Comparison of ENCODE assay signal across 8 cellular contexts in the genomic region with DNA sequence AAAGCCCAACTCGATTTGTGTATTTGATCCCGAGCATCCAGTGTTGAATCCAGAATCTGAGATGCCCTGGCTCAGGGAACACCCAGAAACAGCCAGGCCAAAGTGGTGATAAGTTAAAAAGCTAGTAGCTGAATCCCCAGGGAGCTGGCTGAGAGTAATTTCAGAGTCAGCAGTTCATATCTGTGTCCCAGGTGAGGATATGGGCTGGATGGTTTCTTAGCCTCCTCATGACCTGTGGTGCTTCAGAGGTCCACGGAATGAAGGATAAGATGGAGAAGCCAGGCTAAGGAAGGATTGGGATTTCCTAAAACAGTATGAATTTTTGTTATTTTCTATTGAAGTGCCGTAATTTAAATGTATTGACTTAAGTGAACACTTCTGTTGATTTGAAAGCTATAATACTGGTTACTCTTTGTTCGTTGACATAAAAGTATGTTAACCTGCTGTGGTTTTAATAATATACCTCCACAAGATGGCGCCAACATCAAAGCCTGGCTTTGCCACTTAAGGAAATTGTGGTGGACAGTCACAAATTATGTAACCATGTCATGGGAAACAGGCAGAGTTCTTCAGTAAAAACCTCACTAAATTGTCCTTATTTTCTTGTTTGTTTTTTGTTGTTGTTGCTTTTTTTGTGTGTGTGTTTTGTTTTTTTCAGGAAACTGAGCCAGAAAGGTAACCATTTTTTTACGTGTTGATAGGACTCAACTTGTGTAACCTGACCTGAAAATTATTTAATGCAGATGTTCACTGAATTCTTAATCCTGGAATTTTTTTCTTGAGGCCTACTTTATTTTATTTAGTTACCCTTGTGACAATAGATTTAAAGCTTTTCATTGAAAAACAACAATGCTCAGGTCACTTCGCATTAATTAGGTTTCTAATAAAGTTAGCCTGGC. TPM values are rescaled to one million over a fixed set of nuclear protein-coding genes. Genes with fewer than 3 reads are reported as not detected.
A peak's percentile ranks its signal among the peaks of the same experiment; 100 is the strongest.
DNase-seq lines count a peak whose midpoint lies in the region; ATAC-seq, FAIRE-seq and TF ChIP-seq lines count a peak whose summit lies in the region.

No MANE protein-coding gene starts in this region.

- H3K9me3 ChIP-seq in astrocyte (ENCODE audit: insufficient read depth, low read depth, low read length) (no peaks in the 10 kb centered on the region), spleen (no peaks in the 10 kb centered on the region)

- DNase-seq in DMS53 (lab: John Stamatoyannopoulos, UW) (peak; percentile 84), M059J (ENCODE audit: low read depth) (peak; percentile 88), SIG-M5 treated with dmso at 0.1 percent for 504 hours (lab: John Stamatoyannopoulos, UW; ENCODE audit: unreplicated experiment) (peak; percentile 76), astrocyte (ENCODE audit: low read depth) (peak; percentile 70), hippocampal formation (lab: John Stamatoyannopoulos, UW) (peak; percentile 37 to 76), spleen (no peak), H4 (ENCODE audit: low spot score) (no peak)

- H3K27me3 ChIP-seq in astrocyte (ENCODE audit: insufficient read depth, low read length) (no peaks in the 10 kb centered on the region), spleen (replicated peaks in 1 of 7) (no peaks in the 10 kb centered on the region)

- H3K27me3 Mint-ChIP-seq in astrocyte (ENCODE audit: low read depth, unreplicated experiment) = no peaks in the 10 kb centered on the region

- intact Hi-C loops in spleen (cut with DNase I; ENCODE audit: low total_unique reads) = loop anchor here (5.0 to 10.0 kb wide), 4 partner anchors 183 to 641 kb away; no protein-coding TSS in a partner anchor

- peaks cover 93% of the 10 kb centered on the region for H3K79me2 ChIP-seq in astrocyte (ENCODE audit: insufficient read depth, low read length)

- peaks cover 28% of the 10 kb centered on the region for H3K4me1 ChIP-seq in astrocyte (ENCODE audit: insufficient read depth, low read length)
- H3K4me1 ChIP-seq in spleen = peaks cover 4 to 47% (median 24%) of the 10 kb centered on the region in 6 donors

- H3K9ac ChIP-seq in astrocyte (ENCODE audit: low read length) = peak overlapping the region; percentile 26

- no peak for TF ChIP-seq POLR2A in spleen (IDR thresholded peaks at IDR 0.05)

- H3K36me3 Mint-ChIP-seq in astrocyte (ENCODE audit: low read depth, unreplicated experiment) = peaks cover 32% of the 10 kb centered on the region

- TF ChIP-seq CTCF in astrocyte (IDR thresholded peaks at IDR 0.05; ENCODE audit: insufficient read depth, low read depth, low read length) = peak; percentile 82
- TF ChIP-seq CTCF in spleen (IDR thresholded peaks at IDR 0.05 in 8 of 11, conservative IDR thresholded peaks at IDR 0.05 in 3 of 11) = peak; percentile 35 to 83 (median 71)

- peak overlapping the region; percentile 71 for H3K27ac ChIP-seq in astrocyte (ENCODE audit: low read depth, low read length)
- peak overlapping the region in 4 of 8 donors; percentile 9 to 41 (median 16) for H3K27ac ChIP-seq in spleen

- peak overlapping the region; percentile 10 for H3K4me2 ChIP-seq in astrocyte (ENCODE audit: low read length)

- peak; percentile 73 for FAIRE-seq in astrocyte (lab: Jason Lieb, UNC)

- H3K4me3 ChIP-seq in astrocyte (ENCODE audit: insufficient read depth, low read depth, low read length) (no peak overlapping the region), spleen (no peak overlapping the region)

- H3K4me1 Mint-ChIP-seq in astrocyte (ENCODE audit: low read depth, unreplicated experiment) = peaks cover 21% of the 10 kb centered on the region

- H2AFZ ChIP-seq in astrocyte (ENCODE audit: low read depth, low read length) = no peak overlapping the region

- 59 to 68% (median 63%) methylated on average over 8 of the region's 8 CpGs for WGBS in spleen, 5 donors

- no peak overlapping the region for H3K27ac Mint-ChIP-seq in astrocyte (ENCODE audit: unreplicated experiment)

- peaks cover 29% of the 10 kb centered on the region for H4K20me1 ChIP-seq in astrocyte (ENCODE audit: insufficient read depth, low read length)

- peak; percentile 60 for ATAC-seq in GM21526 (IDR thresholded peaks at IDR 0.05; ENCODE audit: low FRiP score, unreplicated experiment)

- H3K4me3 Mint-ChIP-seq in astrocyte (ENCODE audit: unreplicated experiment) = no peak overlapping the region

- H3K36me3 ChIP-seq in astrocyte (ENCODE audit: insufficient read depth, low read length) (peaks cover 46% of the 10 kb centered on the region), spleen (peaks cover 3 to 73% (median 42%) of the 10 kb centered on the region in 6 donors)

- no peaks in the 10 kb centered on the region for H3K9me3 Mint-ChIP-seq in astrocyte (ENCODE audit: unreplicated experiment)

RNA-seq across cellular contexts. Expression of a gene that starts 11.4 kb away (rescaled TPM):
- 43.4 and 63.7 TPM in 2 replicates for total RNA-seq in M059J (2014; rRNA removed; shearing (Covaris generic))
- 43.8 and 56.1 TPM in 2 replicates for total RNA-seq in astrocyte
- 10 to 100 TPM; 26.0 to 56.3 (median 44.9) TPM for total RNA-seq in spleen
- 10 to 100 TPM; 11.9 to 12.9 (median 12.6) TPM for polyA plus RNA-seq in spleen
- total RNA-seq in H4 (2014; rRNA removed; shearing (Covaris generic)) = not detected in 2 replicates

Comparison
In these comparisons a context has a peak if more than half of its experiments do, and no peak if none do; other contexts are left out.
1. DNase-seq: peak in DMS53 (single experiment), M059J (single experiment), SIG-M5 treated with dmso at 0.1 percent for 504 hours (single experiment), astrocyte (single experiment) and hippocampal formation (2 of 2); none in spleen (single experiment) and H4 (single experiment).
2. RNA of a gene that starts 11.4 kb away (total RNA-seq): 43.4 to 63.7 TPM in M059J, 43.8 to 56.1 TPM in astrocyte and 26.0 to 56.3 TPM in spleen; not detected in H4; every median in the first group is over 10 times any median in the second.